In the genomic region with DNA sequence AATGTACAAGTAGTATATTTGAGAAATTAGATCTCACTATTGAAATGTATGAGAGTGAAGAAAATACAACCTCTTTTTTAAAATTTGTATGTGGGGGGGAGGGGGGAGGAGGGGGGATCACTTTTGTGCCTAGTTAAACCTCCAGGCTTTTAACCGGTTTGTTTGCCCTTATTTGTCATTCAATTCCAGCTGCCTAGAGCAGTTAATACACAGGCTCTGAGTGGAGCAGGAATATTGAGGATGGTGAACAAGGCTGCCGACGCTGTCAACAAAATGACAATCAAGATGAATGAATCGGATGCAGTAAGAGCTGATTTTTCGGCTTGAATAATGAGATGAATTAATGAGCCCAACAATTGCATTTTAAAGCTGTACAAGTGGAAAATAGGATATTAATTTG, we compare ENCODE assay signal across 18 cellular contexts.
"Had no signal": no experiment of that assay in that cellular context is flagged by ENCODE, and none has a peak within 500 bp of the region (broad histone marks: within the 10 kb centered on the region; RNA-seq: fewer than 3 reads in every experiment).

No MANE protein-coding gene starts in this region.

- H3K4me1 Mint-ChIP-seq: activated naive CD8-positive, alpha-beta T cell treated with anti-CD3 and anti-CD28 coated beads for 36 hours had no signal

- DNase-seq: activated CD4-positive, alpha-beta T cell treated with anti-CD3 and anti-CD28 coated beads, Interleukin-2, amount 50 U/mL, for 1 hour; activated CD8-positive, alpha-beta memory T cell treated with anti-CD3 and anti-CD28 coated beads for 24 hours; activated naive CD8-positive, alpha-beta T cell treated with anti-CD3 and anti-CD28 coated beads for 36 hours; amygdala; body of pancreas; caudate nucleus; kidney; left lung; mammary epithelial cell; mucosa of descending colon; naive thymus-derived CD8-positive, alpha-beta T cell; occipital lobe; stimulated activated CD4-positive, alpha-beta T cell treated with anti-CD3 and anti-CD28 coated beads, Interleukin-15, amount 100 ng/mL, for 24 hours; stimulated activated CD4-positive, alpha-beta T cell treated with anti-CD3 and anti-CD28 coated beads, Interleukin-4, amount 100 ng/mL, for 1 hour; stimulated activated naive B cell treated with anti-CD40 and anti-IgM and Interleukin-4, amounts not matched to agents 10 μg/mL and 1 μg/mL and 100 μg/mL, for 72 hours; tibial artery had no signal

- ATAC-seq: body of pancreas; gastroesophageal sphincter; left lung; mucosa of descending colon; naive thymus-derived CD8-positive, alpha-beta T cell; stimulated activated naive B cell treated with anti-CD40 and anti-IgM and Interleukin-4, amounts not matched to agents 10 μg/mL and 1 μg/mL and 100 μg/mL, for 72 hours had no signal

- H3K27ac Mint-ChIP-seq: activated naive CD8-positive, alpha-beta T cell treated with anti-CD3 and anti-CD28 coated beads for 36 hours; activated T-helper 1 cell treated with anti-CD3 and anti-CD28 coated beads, Interleukin-12 subunit alpha, Interleukin-12 subunit beta, Interleukin-2, Interleukin-4 antibody, amounts not matched to agents 30 ng/mL and 10 ng/mL and 1 ng/mL, durations not matched to agents 14 hours and 24 hours and 36 hours; naive thymus-derived CD8-positive, alpha-beta T cell; stimulated activated naive B cell treated with anti-CD40 and anti-IgM and Interleukin-4, amounts not matched to agents 10 μg/mL and 1 μg/mL and 100 μg/mL, for 72 hours had no signal

- H3K4me3 Mint-ChIP-seq: activated naive CD8-positive, alpha-beta T cell treated with anti-CD3 and anti-CD28 coated beads for 36 hours; activated T-helper 1 cell treated with anti-CD3 and anti-CD28 coated beads, Interleukin-12 subunit alpha, Interleukin-12 subunit beta, Interleukin-2, Interleukin-4 antibody, amounts not matched to agents 30 ng/mL and 10 ng/mL and 1 ng/mL, durations not matched to agents 14 hours and 24 hours and 36 hours; naive thymus-derived CD8-positive, alpha-beta T cell; stimulated activated naive B cell treated with anti-CD40 and anti-IgM and Interleukin-4, amounts not matched to agents 10 μg/mL and 1 μg/mL and 100 μg/mL, for 72 hours had no signal

- H3K9me3 Mint-ChIP-seq: activated naive CD8-positive, alpha-beta T cell treated with anti-CD3 and anti-CD28 coated beads for 36 hours; activated T-helper 1 cell treated with anti-CD3 and anti-CD28 coated beads, Interleukin-12 subunit alpha, Interleukin-12 subunit beta, Interleukin-2, Interleukin-4 antibody, amounts not matched to agents 30 ng/mL and 10 ng/mL and 1 ng/mL, durations not matched to agents 14 hours and 24 hours and 36 hours; naive thymus-derived CD8-positive, alpha-beta T cell; stimulated activated naive B cell treated with anti-CD40 and anti-IgM and Interleukin-4, amounts not matched to agents 10 μg/mL and 1 μg/mL and 100 μg/mL, for 72 hours had no signal

- H3K27me3 Mint-ChIP-seq: activated naive CD8-positive, alpha-beta T cell treated with anti-CD3 and anti-CD28 coated beads for 36 hours; naive thymus-derived CD8-positive, alpha-beta T cell; stimulated activated naive B cell treated with anti-CD40 and anti-IgM and Interleukin-4, amounts not matched to agents 10 μg/mL and 1 μg/mL and 100 μg/mL, for 72 hours had no signal
